Comparison of ENCODE assay signal across 24 cellular contexts in genomic region chr3:20173844-20174410, GRCh38. TPM values are rescaled to one million over a fixed set of nuclear protein-coding genes. Genes with fewer than 3 reads are reported as not detected.
A peak's percentile ranks its signal among the peaks of the same experiment; 100 is the strongest.
DNase-seq lines count a peak whose midpoint lies in the region; ATAC-seq, FAIRE-seq and TF ChIP-seq lines count a peak whose summit lies in the region.
"Had no signal": no experiment of that assay in that cellular context is flagged by ENCODE, and none has a peak within 500 bp of the region (broad histone marks: within the 10 kb centered on the region; RNA-seq: fewer than 3 reads in every experiment).

No MANE protein-coding gene starts in this region.

- TSS peak; percentile 35 for BruUV-seq in GM12878 (replicated peaks; lab: Mats Ljungman, UMichigan)

- no peaks in the 10 kb centered on the region for H3K4me1 ChIP-seq in GM12878 (ENCODE audit: control insufficient read depth, insufficient read depth, low read length)
- H3K4me1 ChIP-seq: tibial nerve had no signal

- TF ChIP-seq RAD21 in GM12878 (IDR thresholded peaks at IDR 0.05; ENCODE audit: insufficient read depth, low read depth, low read length), result no peak

- no peak overlapping the region for H3K27ac Mint-ChIP-seq in stimulated activated effector memory CD8-positive, alpha-beta T cell treated with anti-CD3 and anti-CD28 coated beads, Interleukin-12 subunit alpha, Interleukin-12 subunit beta, amount 100 ng/mL, for 72 hours
- H3K27ac Mint-ChIP-seq: activated naive CD4-positive, alpha-beta T cell treated with anti-CD3 and anti-CD28 coated beads for 36 hours; GM23338 had no signal

- H3K9ac ChIP-seq in GM12878 (ENCODE audit: control insufficient read depth, insufficient read depth, low read length), result no peak overlapping the region

- no peaks in the 10 kb centered on the region for H4K20me1 ChIP-seq in GM12878 (ENCODE audit: control insufficient read depth, insufficient read depth)

- H3K79me2 ChIP-seq in GM12878 (ENCODE audit: control insufficient read depth, insufficient read depth, low read length), result no peaks in the 10 kb centered on the region

- no peak overlapping the region for H3K4me2 ChIP-seq in GM12878 (ENCODE audit: control insufficient read depth, insufficient read depth)
- H3K4me2 ChIP-seq: GM23338 had no signal

- no peak for FAIRE-seq in GM12878 (lab: Jason Lieb, UNC)
- FAIRE-seq: G401.6 had no signal

- SMC1A ChIA-PET in GM12878 (lab: Charles Lee; ENCODE audit: uncharacterized antibody, unreplicated experiment), result interaction anchor here (0.7 to 1.2 kb wide), 4 partner anchors 9 to 135 kb away, joined by 3 read pairs; no protein-coding TSS in a partner anchor

- H2AFZ ChIP-seq in GM12878 (ENCODE audit: control insufficient read depth, low read depth, low read length), result no peak overlapping the region
- H2AFZ ChIP-seq: GM23338 had no signal

- in situ Hi-C loops in GM12878 (cut with MboI), result no loop called here

- peaks cover 0 to 20% of the 10 kb centered on the region in 2 experiments; a peak in 1 of 4 replicates for H3K36me3 ChIP-seq in GM12878 (ENCODE audit: control insufficient read depth in 2 of 2, insufficient read depth in 2 of 2, low read length in 1 of 2)
- H3K36me3 ChIP-seq: tibial nerve had no signal

- DNase-seq in NCI-H1417 (lab: John Stamatoyannopoulos, UW) (peak in 2 of 3 experiments; percentile 11 to 81), NCI-H1417 treated with DMSO at 0.1 percent for 48 hours (lab: John Stamatoyannopoulos, UW) (no peak), NCI-H1694 treated with DMSO at 0.1 percent for 48 hours (lab: John Stamatoyannopoulos, UW) (peak; percentile 62), GM12878 (ENCODE audit: low read depth, low spot score) (no peak), retina (peak; percentile 27), MV-4-11 (lab: John Stamatoyannopoulos, UW) (no peak)
- no peak for DNase-seq in stimulated activated effector memory CD8-positive, alpha-beta T cell treated with anti-CD3 and anti-CD28 coated beads, Interleukin-12 subunit alpha, Interleukin-12 subunit beta, amount 100 ng/mL, for 72 hours (ENCODE audit: low spot score in 2 of 2)
- DNase-seq in activated CD4-positive, CD25-positive, alpha-beta regulatory T cell treated with anti-CD3 and anti-CD28 coated beads, Interleukin-2, amount 50 U/mL, for 72 hours, result no peak
- DNase-seq: activated CD4-positive, alpha-beta T cell treated with anti-CD3 and anti-CD28 coated beads, Interleukin-2, amount 50 U/mL, for 48 hours; activated naive CD4-positive, alpha-beta T cell treated with anti-CD3 and anti-CD28 coated beads for 36 hours; activated T-cell treated with anti-CD3 and anti-CD28 coated beads, Interleukin-2, amount 50 U/mL, for 4 hours; anterior cingulate cortex; cerebellar nuclear complex; effector CD8-positive, alpha-beta T cell; NCI-H2029; NCI-H748 treated with DMSO at 0.1 percent for 48 hours; nucleus accumbens; stimulated activated CD4-positive, alpha-beta T cell treated with anti-CD3 and anti-CD28 coated beads, Interleukin-15, amount 100 ng/mL, for 24 hours; T-helper 2 cell had no signal

- POLR2A ChIA-PET in GM12878 (lab: Charles Lee), result no interaction called here

- no peak for TF ChIP-seq EP300 in GM12878 (IDR thresholded peaks at IDR 0.05; ENCODE audit: borderline replicate concordance in 1 of 2, control insufficient read depth in 1 of 2, low read depth in 2 of 2, low read length in 2 of 2)

- no peak overlapping the region for H3K27ac ChIP-seq in GM12878 (ENCODE audit: control insufficient read depth, insufficient read depth)
- H3K27ac ChIP-seq: 22Rv1, tibial nerve, VCaP had no signal

- no peaks in the 10 kb centered on the region for H3K4me1 Mint-ChIP-seq in stimulated activated effector memory CD8-positive, alpha-beta T cell treated with anti-CD3 and anti-CD28 coated beads, Interleukin-12 subunit alpha, Interleukin-12 subunit beta, amount 100 ng/mL, for 72 hours
- H3K4me1 Mint-ChIP-seq: GM23338 had no signal

- CTCF ChIA-PET in GM12878 (lab: Yijun Ruan, JAX), result no interaction called here

- no peaks in the 10 kb centered on the region for H3K9me3 ChIP-seq in GM12878 (replicated peaks; ENCODE audit: control insufficient read depth, insufficient read depth, low read length)
- H3K9me3 ChIP-seq: tibial nerve had no signal

- H3K4me3 ChIP-seq in GM12878, result no peak overlapping the region
- H3K4me3 ChIP-seq: GM23338, tibial nerve had no signal

- H3K36me3 Mint-ChIP-seq in stimulated activated effector memory CD8-positive, alpha-beta T cell treated with anti-CD3 and anti-CD28 coated beads, Interleukin-12 subunit alpha, Interleukin-12 subunit beta, amount 100 ng/mL, for 72 hours, result peaks cover 45% of the 10 kb centered on the region

- intact Hi-C loops in GM12878 (cut with micrococcal nuclease; ENCODE audit: unreplicated experiment), result no loop called here

- H3K4me3 Mint-ChIP-seq in stimulated activated effector memory CD8-positive, alpha-beta T cell treated with anti-CD3 and anti-CD28 coated beads, Interleukin-12 subunit alpha, Interleukin-12 subunit beta, amount 100 ng/mL, for 72 hours, result no peak overlapping the region
- H3K4me3 Mint-ChIP-seq: activated naive CD4-positive, alpha-beta T cell treated with anti-CD3 and anti-CD28 coated beads for 36 hours; activated T-cell treated with anti-CD3 and anti-CD28 coated beads, Interleukin-2, amount 50 U/mL, for 4 hours; GM23338 had no signal

- no peaks in the 10 kb centered on the region for H3K27me3 ChIP-seq in GM12878 (replicated peaks in 1 of 2; ENCODE audit: control insufficient read depth in 2 of 2, insufficient read depth in 2 of 2, low read length in 1 of 2)
- H3K27me3 ChIP-seq: tibial nerve had no signal

- TF ChIP-seq CTCF in GM12878 (IDR thresholded peaks at IDR 0.05 in 2 of 3, conservative IDR thresholded peaks at IDR 0.05 in 1 of 3; ENCODE audit: control insufficient read depth in 2 of 3, extremely low read depth in 1 of 3, insufficient read depth in 1 of 3, low read depth in 3 of 3, low read length in 3 of 3), result no peak

- RAD21 ChIA-PET in GM12878 (lab: Charles Lee; ENCODE audit: unreplicated experiment), result interaction anchor here (1.7 kb wide), 1 partner anchor 10 kb away, joined by 5 read pairs; no protein-coding TSS in a partner anchor

- no peak for TF ChIP-seq POLR2A in GM12878 (IDR thresholded peaks at IDR 0.05; ENCODE audit: low read depth, low read length)

- H3K9me3 Mint-ChIP-seq in stimulated activated effector memory CD8-positive, alpha-beta T cell treated with anti-CD3 and anti-CD28 coated beads, Interleukin-12 subunit alpha, Interleukin-12 subunit beta, amount 100 ng/mL, for 72 hours, result no peaks in the 10 kb centered on the region
- H3K9me3 Mint-ChIP-seq: activated naive CD4-positive, alpha-beta T cell treated with anti-CD3 and anti-CD28 coated beads for 36 hours; activated T-cell treated with anti-CD3 and anti-CD28 coated beads, Interleukin-2, amount 50 U/mL, for 4 hours; GM23338 had no signal

- ATAC-seq in GM12878, result no peak
- ATAC-seq in stimulated activated effector memory CD8-positive, alpha-beta T cell treated with anti-CD3 and anti-CD28 coated beads, Interleukin-12 subunit alpha, Interleukin-12 subunit beta, amount 100 ng/mL, for 72 hours, result no peak
- ATAC-seq: activated T-cell treated with anti-CD3 and anti-CD28 coated beads, Interleukin-2, amount 50 U/mL, for 4 hours; GM23338 had no signal

- WGBS in GM12878 (ENCODE audit: insufficient coverage, insufficient replicate concordance, low lambda C conversion rate, missing lambda C conversion rate), result 65% methylated on average over 4 of the region's 4 CpGs

TF ChIP-seq in GM12878, 131 proteins besides CTCF, POLR2A, EP300 and RAD21 (continues in another document):
- TF ChIP-seq RUNX3 (IDR thresholded peaks at IDR 0.05; ENCODE audit: low read length), result no peak
- TF ChIP-seq ZNF592 (IDR thresholded peaks at IDR 0.05), result no peak

RNA-seq across cellular contexts. Expression of gene SGO1, which starts 12.1 kb away (rescaled TPM):
- total RNA-seq in GM12878 (2013; cell fraction: nucleolus; rRNA removed), result 14.5 and 15.6 TPM in 2 replicates
- total RNA-seq in GM12878 (2014; rRNA removed), result 13.4 and 16.3 TPM in 2 replicates
- 22.9 and 24.1 TPM in 2 replicates for total RNA-seq in GM12878 (2014; rRNA removed; fragmentation: Illumina TruSeq; extraction: Trizol)
- total RNA-seq in GM12878 (2021), result 16.5 and 21.2 TPM in 2 replicates
- polyA plus RNA-seq in GM12878 (2011; ENCODE audit: low read depth), result 6.0 TPM
- polyA plus RNA-seq in GM12878 (2011; rRNA removed), result 13.6 and 20.4 TPM in 2 replicates
- 4.5 and 5.9 TPM in 2 replicates for polyA plus RNA-seq in GM12878 (2011; cell fraction: cytosol; rRNA removed)
- 5.4 and 7.3 TPM in 2 replicates for polyA plus RNA-seq in GM12878 (2011; cell fraction: nucleus; rRNA removed)
- 8.1 and 10.6 TPM in 2 replicates for polyA plus RNA-seq in GM12878 (2012)
- polyA plus RNA-seq in GM12878 (2014; fragmentation: Illumina TruSeq; extraction: Trizol), result 28.7 and 35.6 TPM in 2 replicates
- 10 to 100 TPM; 12.3 to 14.0 TPM for polyA plus RNA-seq in GM12878 (2014; fragmentation: Nextera tagmentation; extraction: Ambion mirVana)
- 9.8 and 10.9 TPM in 2 replicates for polyA plus RNA-seq in GM12878 (2014; rRNA removed)
- 10 to 100 TPM; 44.2 to 46.2 TPM for polyA plus RNA-seq in GM12878 (2016; fragmentation: Nextera tagmentation; extraction: Ambion mirVana)
- polyA minus RNA-seq in GM12878 (2011; rRNA and poly(A)+ RNA removed), result 5.7 and 8.3 TPM in 2 replicates
- polyA minus RNA-seq in GM12878 (2011; cell fraction: cytosol; rRNA and poly(A)+ RNA removed), result 5.5 and 7.8 TPM in 2 replicates
- 7.3 and 15.2 TPM in 2 replicates for polyA minus RNA-seq in GM12878 (2011; cell fraction: nucleus; rRNA and poly(A)+ RNA removed)

Comparison
In these comparisons a context has a peak if more than half of its experiments do, and no peak if none do; other contexts are left out.
1. DNase-seq: peak in NCI-H1417 (2 of 3), NCI-H1694 treated with DMSO at 0.1 percent for 48 hours (single experiment) and retina (single experiment); none in NCI-H1417 treated with DMSO at 0.1 percent for 48 hours (single experiment), GM12878 (single experiment), stimulated activated effector memory CD8-positive, alpha-beta T cell treated with anti-CD3 and anti-CD28 coated beads, Interleukin-12 subunit alpha, Interleukin-12 subunit beta, amount 100 ng/mL, for 72 hours (0 of 2), activated CD4-positive, CD25-positive, alpha-beta regulatory T cell treated with anti-CD3 and anti-CD28 coated beads, Interleukin-2, amount 50 U/mL, for 72 hours (single experiment) and MV-4-11 (single experiment).